ENCODE assay signal across 8 cellular contexts in the genomic region with DNA sequence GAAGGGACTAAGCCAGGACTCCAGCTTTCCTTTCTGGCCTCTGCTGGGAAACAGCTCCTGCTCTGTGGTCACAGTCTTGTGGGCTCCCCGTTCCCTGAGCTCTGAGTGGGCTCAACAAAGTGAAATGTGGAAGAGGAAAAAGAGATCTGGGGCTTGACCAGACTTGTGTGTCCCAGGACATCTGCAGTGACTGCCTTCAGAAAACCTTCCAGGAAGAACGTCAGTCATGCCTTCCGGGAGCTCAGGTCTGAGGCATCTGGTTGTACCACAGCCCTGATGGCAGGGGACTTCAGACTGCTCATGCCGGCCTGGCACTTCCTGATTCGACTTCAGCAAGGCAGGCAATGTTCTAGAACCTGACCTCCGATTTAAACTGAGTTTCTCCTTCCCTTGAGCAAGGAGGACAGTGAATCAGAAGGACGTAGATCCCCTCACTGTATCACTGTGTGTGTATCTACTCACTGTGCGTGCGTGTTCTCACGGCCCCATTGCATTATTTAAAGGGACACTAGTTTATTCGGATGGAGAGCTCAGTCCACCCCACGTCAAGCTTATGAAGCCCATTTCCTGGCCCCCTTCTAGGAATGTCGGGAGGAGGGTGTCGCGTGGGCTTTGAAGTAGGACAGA. TPM values are rescaled to one million over a fixed set of nuclear protein-coding genes. Genes with fewer than 3 reads are reported as not detected.
A peak's percentile ranks its signal among the peaks of the same experiment; 100 is the strongest.
DNase-seq lines count a peak whose midpoint lies in the region; ATAC-seq and TF ChIP-seq lines count a peak whose summit lies in the region.

No MANE protein-coding gene starts in this region.

- peaks cover 16% of the 10 kb centered on the region for H3K27me3 Mint-ChIP-seq in activated CD4-positive, alpha-beta T cell treated with anti-CD3 and anti-CD28 coated beads for 36 hours

- peak; percentile 60 for ATAC-seq in activated CD4-positive, alpha-beta T cell treated with anti-CD3 and anti-CD28 coated beads for 36 hours
- peak; percentile 39 for ATAC-seq in gastroesophageal sphincter
- ATAC-seq in GM21526 (IDR thresholded peaks at IDR 0.05; ENCODE audit: low FRiP score, unreplicated experiment): no peak
- ATAC-seq in HG03139 (IDR thresholded peaks at IDR 0.05; ENCODE audit: unreplicated experiment): no peak
- no peak for ATAC-seq in HG02610 (IDR thresholded peaks at IDR 0.05; ENCODE audit: unreplicated experiment)

- no peak overlapping the region for H2AK5ac ChIP-seq in trophoblast cell (ENCODE audit: low read length)

- no peak overlapping the region for H3K18ac ChIP-seq in trophoblast cell (ENCODE audit: low read length)

- H3K27me3 ChIP-seq in gastroesophageal sphincter (no peaks in the 10 kb centered on the region), trophoblast cell (ENCODE audit: insufficient read depth, low read length) (peaks cover 20% of the 10 kb centered on the region)

- H3K79me1 ChIP-seq in trophoblast cell (ENCODE audit: low read length): peaks cover 1% of the 10 kb centered on the region

- H3K4me3 ChIP-seq in gastroesophageal sphincter: peak overlapping the region; percentile 37 to 59
- peak overlapping the region; percentile 67 for H3K4me3 ChIP-seq in trophoblast cell (ENCODE audit: low read depth, low read length)

- H2AFZ ChIP-seq in trophoblast cell (ENCODE audit: insufficient read depth, low read length, poor library complexity): no peak overlapping the region

- H2BK5ac ChIP-seq in trophoblast cell (ENCODE audit: low read depth, low read length, poor library complexity): no peak overlapping the region

- TF ChIP-seq POLR2A in gastroesophageal sphincter (IDR thresholded peaks at IDR 0.05): no peak

- no peak overlapping the region for H3K23ac ChIP-seq in trophoblast cell (ENCODE audit: low read length)

- POLR2A ChIA-PET in activated CD4-positive, alpha-beta T cell treated with anti-CD3 and anti-CD28 coated beads for 36 hours (lab: Charles Lee): no interaction called here

- H3K27ac ChIP-seq in gastroesophageal sphincter (no peak overlapping the region), trophoblast cell (ENCODE audit: low read depth, low read length) (no peak overlapping the region)

- H2BK12ac ChIP-seq in trophoblast cell (ENCODE audit: low read length): no peak overlapping the region

- no peak overlapping the region for H3K4ac ChIP-seq in trophoblast cell (ENCODE audit: low read depth, low read length)

- H3K36me3 ChIP-seq in gastroesophageal sphincter (no peaks in the 10 kb centered on the region), trophoblast cell (ENCODE audit: control insufficient read depth in 1 of 2, insufficient read depth in 2 of 2, low read length in 2 of 2) (no peaks in the 10 kb centered on the region)

- TF ChIP-seq EP300 in gastroesophageal sphincter (IDR thresholded peaks at IDR 0.05): no peak

- H3K4me1 ChIP-seq in gastroesophageal sphincter (peaks cover 0 to 19% (median 5%) of the 10 kb centered on the region in 3 donors), trophoblast cell (ENCODE audit: control insufficient read depth in 1 of 2, insufficient read depth in 2 of 2, low read length in 2 of 2) (peaks cover 3 to 8% of the 10 kb centered on the region in 2 experiments)

- H3K9me3 ChIP-seq in gastroesophageal sphincter (peaks cover 0 to 4% (median 0%) of the 10 kb centered on the region in 3 donors), trophoblast cell (ENCODE audit: insufficient read depth, low read depth, low read length) (peaks cover 7% of the 10 kb centered on the region)

- no peak for TF ChIP-seq CTCF in gastroesophageal sphincter (IDR thresholded peaks at IDR 0.05)

- H3K4me1 Mint-ChIP-seq in activated CD4-positive, alpha-beta T cell treated with anti-CD3 and anti-CD28 coated beads for 36 hours: peaks cover 10% of the 10 kb centered on the region

- H4K8ac ChIP-seq in trophoblast cell (ENCODE audit: low read depth, low read length): no peak overlapping the region

- peaks cover 3% of the 10 kb centered on the region for H3K36me3 Mint-ChIP-seq in activated CD4-positive, alpha-beta T cell treated with anti-CD3 and anti-CD28 coated beads for 36 hours (ENCODE audit: low read depth)

- H2BK120ac ChIP-seq in trophoblast cell (ENCODE audit: insufficient read depth, low read length, poor library complexity): no peak overlapping the region

- peak overlapping the region; percentile 53 for H3K27ac Mint-ChIP-seq in activated CD4-positive, alpha-beta T cell treated with anti-CD3 and anti-CD28 coated beads for 36 hours

- WGBS in gastroesophageal sphincter (ENCODE audit: low coverage in 1 of 2), 2 donors: 11 to 20% methylated on average over 1 to 7 of the region's 15 CpGs
- WGBS in trophoblast cell (ENCODE audit: extremely low coverage, insufficient coverage, insufficient read length): no CpG with 5 or more reads among the region's 15 CpGs

- no peak overlapping the region for H3K14ac ChIP-seq in trophoblast cell (ENCODE audit: low read length)

- DNase-seq in activated CD4-positive, alpha-beta T cell treated with anti-CD3 and anti-CD28 coated beads for 36 hours: peak; percentile 31
- DNase-seq in activated CD4-positive, alpha-beta T cell treated with anti-CD3 and anti-CD28 coated beads, Interleukin-2, amount 50 U/mL, for 4 hours: no peak
- DNase-seq in UCSD-AML1 (lab: John Stamatoyannopoulos, UW; ENCODE audit: unreplicated experiment) (peak; percentile 25), trophoblast cell (peak; percentile 80 to 84)

- no peaks in the 10 kb centered on the region for H3K79me2 ChIP-seq in trophoblast cell (ENCODE audit: control insufficient read depth, insufficient read depth, low read length, poor library complexity)

- no peak overlapping the region for H4K12ac ChIP-seq in trophoblast cell (ENCODE audit: low read depth, low read length)

- peak overlapping the region; percentile 89 for H3K4me2 ChIP-seq in trophoblast cell (ENCODE audit: low read length)

- intact Hi-C loops in activated CD4-positive, alpha-beta T cell treated with anti-CD3 and anti-CD28 coated beads for 36 hours (cut with DNase I, micrococcal nuclease): no loop called here

- peaks cover 5% of the 10 kb centered on the region for H3K9me3 Mint-ChIP-seq in activated CD4-positive, alpha-beta T cell treated with anti-CD3 and anti-CD28 coated beads for 36 hours (ENCODE audit: low read depth)

- H4K91ac ChIP-seq in trophoblast cell (ENCODE audit: low read depth, low read length): no peak overlapping the region

- no peak overlapping the region for H3K9ac ChIP-seq in trophoblast cell (ENCODE audit: low read length)

- peak overlapping the region; percentile 46 for H3K4me3 Mint-ChIP-seq in activated CD4-positive, alpha-beta T cell treated with anti-CD3 and anti-CD28 coated beads for 36 hours

- CTCF ChIA-PET in activated CD4-positive, alpha-beta T cell treated with anti-CD3 and anti-CD28 coated beads for 36 hours (lab: Charles Lee): interaction anchor here (1.9 kb wide), 1 partner anchor 16 kb away, joined by 7 read pairs; no protein-coding TSS in a partner anchor

RNA-seq across cellular contexts. Expression of gene FBLN7, which starts 0.6 kb away (rescaled TPM):
- 10 to 100 TPM; 40.5 to 40.6 TPM for total RNA-seq in activated CD4-positive, alpha-beta T cell treated with anti-CD3 and anti-CD28 coated beads for 36 hours
- 1 to 10 TPM in 3 of 4 donors, not detected in 1; 1.1 to 4.2 (median 1.3) TPM for total RNA-seq in gastroesophageal sphincter
- 2.7 TPM in 2 replicates for polyA plus RNA-seq in trophoblast cell (2013)

Comparison
In these comparisons a context has a peak if more than half of its experiments do, and no peak if none do; other contexts are left out.
1. DNase-seq: peak in activated CD4-positive, alpha-beta T cell treated with anti-CD3 and anti-CD28 coated beads for 36 hours (single experiment), UCSD-AML1 (single experiment) and trophoblast cell (2 of 2); none in activated CD4-positive, alpha-beta T cell treated with anti-CD3 and anti-CD28 coated beads, Interleukin-2, amount 50 U/mL, for 4 hours (0 of 2).
2. ATAC-seq: peak in activated CD4-positive, alpha-beta T cell treated with anti-CD3 and anti-CD28 coated beads for 36 hours (single experiment) and gastroesophageal sphincter (single experiment); none in GM21526 (single experiment), HG03139 (single experiment) and HG02610 (single experiment).
3. RNA of gene FBLN7, which starts 0.6 kb away (total RNA-seq): 40.5 to 40.6 TPM in activated CD4-positive, alpha-beta T cell treated with anti-CD3 and anti-CD28 coated beads for 36 hours; 1.1 to 4.2 TPM in gastroesophageal sphincter; every median in the first group is over 4 times any median in the second.